Comparison of ENCODE assay signal across 15 cellular contexts in the genomic region with DNA sequence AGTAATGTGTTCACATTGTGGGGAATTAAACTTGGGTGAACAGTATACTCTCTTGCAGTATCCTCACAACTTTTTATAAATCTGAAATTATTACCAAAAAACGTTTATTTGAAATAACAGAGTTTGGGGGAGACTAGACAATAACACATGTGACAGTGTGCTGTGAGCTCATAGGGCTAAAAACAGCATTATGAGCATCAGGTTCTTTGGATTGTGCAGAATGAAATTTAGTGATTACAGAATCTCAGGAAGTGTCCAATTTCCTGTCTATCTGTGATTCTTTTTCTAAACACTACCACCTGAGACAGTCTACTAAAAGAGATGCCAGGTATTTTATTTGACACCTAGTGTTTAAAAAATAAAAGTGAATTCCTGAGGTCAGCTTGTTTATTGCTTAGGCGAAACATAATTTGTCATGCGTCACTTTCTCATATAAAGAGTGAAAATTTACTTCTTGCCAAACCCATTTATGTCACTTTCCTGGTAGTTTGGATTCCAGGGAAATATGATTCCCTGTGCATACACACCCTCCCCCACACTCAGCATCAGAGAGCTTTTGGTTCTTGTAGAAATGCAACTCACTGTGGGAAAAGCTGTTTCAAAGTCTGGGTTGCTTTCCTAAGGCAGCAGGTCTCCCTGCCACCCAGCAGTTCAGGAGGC.
A peak's percentile ranks its signal among the peaks of the same experiment; 100 is the strongest.
DNase-seq lines count a peak whose midpoint lies in the region; ATAC-seq and TF ChIP-seq lines count a peak whose summit lies in the region.
"Had no signal": no experiment of that assay in that cellular context is flagged by ENCODE, and none has a peak within 500 bp of the region (broad histone marks: within the 10 kb centered on the region; RNA-seq: fewer than 3 reads in every experiment).

No MANE protein-coding gene starts in this region.

- H3K9ac ChIP-seq in PC-3 (ENCODE audit: low read length), result peak overlapping the region; percentile 50; the same call in 1 of the 2 replicates

- H3F3A ChIP-seq in PC-3 (ENCODE audit: low read length, unreplicated experiment), result peaks cover 3% of the 10 kb centered on the region

- intact Hi-C loops in PC-3 (cut with micrococcal nuclease), result no loop called here

- DNase-seq in H4 (ENCODE audit: low spot score) (peak; percentile 89), PC-3 (peak; percentile 68), fibroblast of mammary gland (ENCODE audit: low read depth) (peak; percentile 51), osteoblast (ENCODE audit: insufficient read length, low spot score, missing footprints) (no peak), NCI-H2196 (lab: John Stamatoyannopoulos, UW; ENCODE audit: unreplicated experiment) (no peak), right atrium auricular region (ENCODE audit: low spot score) (no peak)
- no peak for DNase-seq in activated CD4-positive, alpha-beta T cell treated with anti-CD3 and anti-CD28 coated beads, Interleukin-2, amount 50 U/mL, for 4 hours
- DNase-seq: activated CD4-positive, alpha-beta T cell treated with anti-CD3 and anti-CD28 coated beads for 36 hours; activated naive CD4-positive, alpha-beta T cell; Calu3; effector memory CD4-positive, alpha-beta T cell; Kasumi-1; naive B cell; stimulated activated CD4-positive, alpha-beta T cell treated with anti-CD3 and anti-CD28 coated beads, Interleukin-15, amount 100 ng/mL, for 24 hours had no signal

- H3K4me1 ChIP-seq in PC-3 (ENCODE audit: insufficient read depth, low read length) (peaks cover 51% of the 10 kb centered on the region), osteoblast (ENCODE audit: insufficient read depth, low read length) (peaks cover 31% of the 10 kb centered on the region), right atrium auricular region (no peaks in the 10 kb centered on the region)

- no peaks in the 10 kb centered on the region for H3K79me2 ChIP-seq in PC-3 (ENCODE audit: low read length)
- no peaks in the 10 kb centered on the region for H3K79me2 ChIP-seq in osteoblast (ENCODE audit: insufficient read depth, low read length)

- TF ChIP-seq CTCF in PC-3 (conservative IDR thresholded peaks at IDR 0.05; ENCODE audit: low read depth, low read length) (no peak), fibroblast of mammary gland (conservative IDR thresholded peaks at IDR 0.05; ENCODE audit: control insufficient read depth, insufficient read depth, low read depth, low read length) (no peak), osteoblast (IDR thresholded peaks at IDR 0.05; ENCODE audit: extremely low read depth, low read depth, low read length) (no peak), right atrium auricular region (IDR thresholded peaks at IDR 0.05) (no peak)

- H2AFZ ChIP-seq in PC-3 (ENCODE audit: low read length), result no peak overlapping the region
- H2AFZ ChIP-seq in osteoblast (ENCODE audit: low read length), result peak overlapping the region; percentile 9

- POLR2A ChIA-PET in PC-3 (lab: Charles Lee; ENCODE audit: unreplicated experiment), result no interaction called here

- H3K4me3 ChIP-seq in PC-3 (ENCODE audit: low read length) (0 out of 2 replicates have a peak overlapping the region, but pooled peaks have one; percentile 18), fibroblast of mammary gland (ENCODE audit: control insufficient read depth, low read depth, low read length) (no peak overlapping the region), osteoblast (ENCODE audit: insufficient read depth, low read length) (no peak overlapping the region), right atrium auricular region (no peak overlapping the region)
- H3K4me3 ChIP-seq: GM12878 had no signal

- BruUV-seq in PC-3 (replicated peaks; lab: Mats Ljungman, UMichigan), result no TSS peak

- no peaks in the 10 kb centered on the region for H3K9me3 ChIP-seq in PC-3 (ENCODE audit: low read length)
- H3K9me3 ChIP-seq in osteoblast (ENCODE audit: low read depth, low read length), result no peaks in the 10 kb centered on the region
- no peaks in the 10 kb centered on the region for H3K9me3 ChIP-seq in right atrium auricular region

- H3K27ac ChIP-seq in PC-3 (ENCODE audit: low read length), result peak overlapping the region; percentile 77
- H3K27ac ChIP-seq in osteoblast (ENCODE audit: low read depth, low read length), result peak overlapping the region; percentile 62
- H3K27ac ChIP-seq in right atrium auricular region, result no peak overlapping the region

- H3K36me3 ChIP-seq in PC-3 (ENCODE audit: low read depth, low read length), result no peaks in the 10 kb centered on the region
- no peaks in the 10 kb centered on the region for H3K36me3 ChIP-seq in osteoblast (ENCODE audit: insufficient read depth, low read length)
- H3K36me3 ChIP-seq in right atrium auricular region, result no peaks in the 10 kb centered on the region

- CTCF ChIA-PET in PC-3 (lab: Charles Lee), result no interaction called here

- no peak for ATAC-seq in PC-3
- ATAC-seq: activated CD4-positive, alpha-beta T cell treated with anti-CD3 and anti-CD28 coated beads for 36 hours; GM12878 had no signal

- no peaks in the 10 kb centered on the region for H3K27me3 ChIP-seq in PC-3 (ENCODE audit: low read length)
- no peaks in the 10 kb centered on the region for H3K27me3 ChIP-seq in osteoblast (ENCODE audit: insufficient read depth, low read length)
- no peaks in the 10 kb centered on the region for H3K27me3 ChIP-seq in right atrium auricular region

- H3K4me2 ChIP-seq in PC-3 (ENCODE audit: low read length) (peak overlapping the region; percentile 54), osteoblast (ENCODE audit: insufficient read depth, low read length) (peak overlapping the region; percentile 43)

- H3K9me2 ChIP-seq in PC-3 (replicated peaks; ENCODE audit: low read length), result no peaks in the 10 kb centered on the region

- H4K20me1 ChIP-seq in PC-3 (ENCODE audit: low read length), result no peaks in the 10 kb centered on the region
- no peaks in the 10 kb centered on the region for H4K20me1 ChIP-seq in osteoblast (ENCODE audit: insufficient read depth, low read length)

Comparison
In these comparisons a context has a peak if more than half of its experiments do, and no peak if none do; other contexts are left out.
1. DNase-seq: peak in H4 (single experiment), PC-3 (single experiment) and fibroblast of mammary gland (single experiment); none in osteoblast (single experiment), NCI-H2196 (single experiment), activated CD4-positive, alpha-beta T cell treated with anti-CD3 and anti-CD28 coated beads, Interleukin-2, amount 50 U/mL, for 4 hours (0 of 2) and right atrium auricular region (single experiment).
2. H3K27ac ChIP-seq: peak in PC-3 (single experiment) and osteoblast (single experiment); none in right atrium auricular region (0 of 2).